1 cellular context compared by ENCODE assay signal in the genomic region with DNA sequence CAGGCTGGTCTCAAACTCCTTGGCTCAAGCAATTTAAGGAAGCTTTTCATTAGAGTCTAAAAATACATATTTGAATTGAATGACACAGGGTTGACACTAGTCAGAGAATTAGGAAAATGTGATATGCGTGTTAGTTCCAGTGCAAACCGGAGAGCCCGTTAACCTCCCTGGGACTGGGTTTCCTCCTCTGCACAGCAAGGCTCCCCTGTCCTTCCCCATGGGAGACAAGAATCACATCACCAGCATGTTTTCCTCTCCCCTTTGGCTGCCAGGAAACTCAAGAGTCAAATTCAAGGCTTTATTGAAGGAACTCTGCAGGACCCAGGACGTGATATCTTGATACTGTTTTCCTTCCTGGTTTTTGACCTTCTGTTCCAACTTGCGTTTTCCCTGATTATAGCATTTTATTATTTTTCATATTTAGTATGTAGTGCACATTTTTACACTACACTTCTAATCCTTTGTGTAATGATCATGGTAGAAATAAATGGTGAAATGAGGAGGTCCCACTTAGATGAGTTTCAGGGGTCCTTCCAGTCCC.
TF ChIP-seq lines count a peak whose summit lies in the region.

No MANE protein-coding gene starts in this region.

TF ChIP-seq in IMR-90, 13 proteins besides CTCF, POLR2A, EP300 and RAD21:
- no peak for TF ChIP-seq MAZ (IDR thresholded peaks at IDR 0.05; ENCODE audit: borderline replicate concordance, low read depth, low read length)
TF ChIP-seq in IMR-90: peak in this region for 0.
